32 cellular contexts compared by ENCODE assay signal in the genomic region with DNA sequence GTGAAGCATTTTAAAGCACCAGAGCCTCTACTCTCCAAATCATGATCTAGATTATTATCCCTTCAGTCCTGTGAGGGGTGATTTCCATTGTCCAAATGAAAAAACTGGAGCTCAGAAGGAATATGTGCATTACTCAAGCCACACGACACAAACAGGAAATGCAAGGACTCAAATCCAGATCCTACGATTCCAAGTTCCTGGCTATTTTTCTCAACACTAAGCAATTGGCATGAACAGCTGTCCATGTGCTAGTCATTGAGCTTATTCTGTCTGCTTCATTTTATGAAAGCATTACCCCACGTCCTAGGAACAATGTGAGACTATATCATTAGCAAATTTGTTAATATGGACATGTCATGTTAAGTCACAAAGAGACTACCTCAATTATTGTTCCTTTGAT.
"Had no signal": no experiment of that assay in that cellular context is flagged by ENCODE, and none has a peak within 500 bp of the region (broad histone marks: within the 10 kb centered on the region; RNA-seq: fewer than 3 reads in every experiment).

No MANE protein-coding gene starts in this region.

- H3K4me3 ChIP-seq: body of pancreas, cardiac muscle cell, colonic mucosa, dorsolateral prefrontal cortex, heart left ventricle, psoas muscle, sigmoid colon, smooth muscle cell, stomach, thyroid gland, upper lobe of left lung, vagina had no signal

- DNase-seq: activated B cell treated with CpG ODN at 0.5 μM for 24 hours; activated CD4-positive, alpha-beta T cell treated with anti-CD3 and anti-CD28 coated beads for 36 hours; activated effector memory CD4-positive, alpha-beta T cell treated with Interleukin-2 at 50 U/mL for 16 hours; activated naive CD4-positive, alpha-beta T cell treated with Interleukin-2 at 50 U/mL for 16 hours; activated T-cell treated with anti-CD3 and anti-CD28 coated beads for 4 hours; activated T-cell treated with anti-CD3 and anti-CD28 coated beads, Interleukin-2, amount 50 U/mL, for 72 hours; anterior cingulate cortex; body of pancreas; cerebellar nuclear complex; colonic mucosa; dorsolateral prefrontal cortex; effector memory CD4-positive, alpha-beta T cell; heart left ventricle; hypothalamus; immature natural killer cell; kidney; left colon; naive thymus-derived CD8-positive, alpha-beta T cell; occipital lobe; psoas muscle; sigmoid colon; stimulated activated CD4-positive, alpha-beta T cell treated with anti-CD3 and anti-CD28 coated beads, Interleukin-1b, Interleukin-23, amount 100 ng/mL, for 48 hours; stimulated activated CD4-positive, alpha-beta T cell treated with anti-CD3 and anti-CD28 coated beads, Interleukin-4, amount 100 ng/mL, for 4 hours; stimulated activated CD8-positive, alpha-beta memory T cell treated with anti-CD3 and anti-CD28 coated beads, Interleukin-4, amount 100 ng/mL, for 48 hours; stomach; T-helper 1 cell; thyroid gland; upper lobe of left lung had no signal

- ATAC-seq: activated CD4-positive, alpha-beta T cell treated with anti-CD3 and anti-CD28 coated beads for 36 hours; activated T-cell treated with anti-CD3 and anti-CD28 coated beads, Interleukin-2, amount 50 U/mL, for 72 hours; body of pancreas; heart left ventricle; left colon; naive thymus-derived CD8-positive, alpha-beta T cell; psoas muscle; stimulated activated memory B cell treated with anti-CD40 and anti-IgM and Interleukin-4, amounts not matched to agents 10 μg/mL and 1 μg/mL and 100 μg/mL, for 72 hours had no signal
